18 cellular contexts compared by ENCODE assay signal in genomic region chr10:15483215-15483970, GRCh38.
DNase-seq lines count a peak whose midpoint lies in the region; TF ChIP-seq lines count a peak whose summit lies in the region.
"Had no signal": no experiment of that assay in that cellular context is flagged by ENCODE, and none has a peak within 500 bp of the region (broad histone marks: within the 10 kb centered on the region; RNA-seq: fewer than 3 reads in every experiment).

No MANE protein-coding gene starts in this region.

- H3K9ac ChIP-seq in SK-N-SH, result no peak overlapping the region
- no peak overlapping the region for H3K9ac ChIP-seq in mesenchymal stem cell (ENCODE audit: low read length)
- H3K9ac ChIP-seq: KMS-11 had no signal

- no peak overlapping the region for H2BK15ac ChIP-seq in mesenchymal stem cell (ENCODE audit: low read depth, poor library complexity, severe bottlenecking)

- no peaks in the 10 kb centered on the region for H3K79me1 ChIP-seq in mesenchymal stem cell (replicated peaks; ENCODE audit: low read length, poor library complexity, severe bottlenecking)

- H3K27me3 ChIP-seq in BE2C (no peaks in the 10 kb centered on the region), SK-N-SH (ENCODE audit: insufficient read depth) (no peaks in the 10 kb centered on the region; the same call in 1 of the 2 replicates), mesenchymal stem cell (ENCODE audit: control insufficient read depth in 1 of 2, insufficient read depth in 1 of 2, low read length in 2 of 2) (peaks cover 3 to 9% of the 10 kb centered on the region in 2 experiments), spleen (replicated peaks in 1 of 7) (peaks cover 0 to 6% (median 0%) of the 10 kb centered on the region in 7 donors), sigmoid colon (peaks cover 0 to 3% (median 0%) of the 10 kb centered on the region in 3 donors), brain microvascular endothelial cell (replicated peaks) (no peaks in the 10 kb centered on the region)

- intact Hi-C loops in spleen (cut with DNase I; ENCODE audit: low total_unique reads), result no loop called here
- intact Hi-C loops in sigmoid colon (cut with DNase I), result no loop called here

- no peak overlapping the region for H2BK5ac ChIP-seq in mesenchymal stem cell (ENCODE audit: low read depth, low read length, poor library complexity, severe bottlenecking)

- TF ChIP-seq EP300 in SK-N-SH (IDR thresholded peaks at IDR 0.05; ENCODE audit: borderline replicate concordance in 1 of 2, low read depth in 1 of 2, low read length in 1 of 2), result peak in 1 of 2 experiments; percentile 88; a peak in 2 of 4 replicates
- no peak for TF ChIP-seq EP300 in sigmoid colon (IDR thresholded peaks at IDR 0.05)

- H3K27ac ChIP-seq in SK-N-SH (ENCODE audit: low read depth in 2 of 2, low read length in 1 of 2) (no peak overlapping the region), mesenchymal stem cell (ENCODE audit: low read length, poor library complexity, severe bottlenecking) (no peak overlapping the region), spleen (peak overlapping the region in 5 of 8 donors; percentile 1 to 38 (median 28)), sigmoid colon (no peak overlapping the region), brain microvascular endothelial cell (no peak overlapping the region)
- H3K27ac ChIP-seq: KMS-11 had no signal

- POLR2A ChIA-PET in SK-N-SH (lab: Yijun Ruan, JAX), result no interaction called here

- no peak overlapping the region for H3K4ac ChIP-seq in mesenchymal stem cell (ENCODE audit: low read depth in 1 of 2, low read length in 2 of 2)

- TF ChIP-seq RAD21 in SK-N-SH (IDR thresholded peaks at IDR 0.05; ENCODE audit: low read length), result no peak

- CTCF ChIA-PET in SK-N-SH (lab: Yijun Ruan, JAX), result interaction anchor here (1.6 kb wide), 1 partner anchor 45 kb away, joined by 7 read pairs; no protein-coding TSS in a partner anchor

- no peak overlapping the region for H2AK5ac ChIP-seq in mesenchymal stem cell (ENCODE audit: low read length, severe bottlenecking)

- in situ Hi-C loops in brain microvascular endothelial cell (cut with HindIII; ENCODE audit: low pct_ligation_motif_present, low sequenced_read_pairs), result no loop called here

- H4K20me1 ChIP-seq in SK-N-SH (ENCODE audit: insufficient read depth), result no peaks in the 10 kb centered on the region

- H3F3A ChIP-seq in SK-N-SH (replicated peaks; ENCODE audit: insufficient read depth), result no peaks in the 10 kb centered on the region

- no peak overlapping the region for H2BK12ac ChIP-seq in mesenchymal stem cell (ENCODE audit: low read length in 2 of 2)

- peak overlapping the region in 1 of 2 experiments; percentile 57 for H3K18ac ChIP-seq in mesenchymal stem cell (ENCODE audit: low read depth in 1 of 2, low read length in 2 of 2)

- no peaks in the 10 kb centered on the region for H3K9me2 ChIP-seq in SK-N-SH

- H3K14ac ChIP-seq in mesenchymal stem cell (ENCODE audit: low read length in 2 of 2), result peak overlapping the region in 1 of 2 experiments; percentile 86

- no peak for TF ChIP-seq CTCF in BE2C (IDR thresholded peaks at IDR 0.05; ENCODE audit: low read depth, low read length)
- TF ChIP-seq CTCF in SK-N-SH (IDR thresholded peaks at IDR 0.05), result no peak
- TF ChIP-seq CTCF in spleen (IDR thresholded peaks at IDR 0.05 in 8 of 11, conservative IDR thresholded peaks at IDR 0.05 in 3 of 11), result no peak
- TF ChIP-seq CTCF in sigmoid colon (IDR thresholded peaks at IDR 0.05), result no peak
- TF ChIP-seq CTCF in brain microvascular endothelial cell (IDR thresholded peaks at IDR 0.05; ENCODE audit: low read depth, low read length, missing control alignments), result no peak

- TF ChIP-seq POLR2A in spleen (IDR thresholded peaks at IDR 0.05) (no peak), sigmoid colon (IDR thresholded peaks at IDR 0.05) (no peak)

- H4K8ac ChIP-seq in mesenchymal stem cell (ENCODE audit: low read length), result no peak overlapping the region

- H3K4me3 ChIP-seq in BE2C (ENCODE audit: low read depth, low read length), result no peak overlapping the region; the same call in 1 of the 2 replicates
- no peak overlapping the region for H3K4me3 ChIP-seq in SK-N-SH (ENCODE audit: low read depth in 2 of 2, low read length in 1 of 2)
- H3K4me3 ChIP-seq in mesenchymal stem cell (ENCODE audit: insufficient read depth in 1 of 2, low read depth in 1 of 2, low read length in 2 of 2), result no peak overlapping the region
- no peak overlapping the region for H3K4me3 ChIP-seq in spleen
- H3K4me3 ChIP-seq in sigmoid colon, result no peak overlapping the region
- H3K4me3 ChIP-seq in brain microvascular endothelial cell (ENCODE audit: low read depth, low read length), result no peak overlapping the region

- H2AFZ ChIP-seq in SK-N-SH (ENCODE audit: low read depth) (no peak overlapping the region), mesenchymal stem cell (ENCODE audit: low read depth, low read length) (no peak overlapping the region)

- no peak overlapping the region for H3K23ac ChIP-seq in mesenchymal stem cell (ENCODE audit: low read length in 2 of 2)

- no peaks in the 10 kb centered on the region for H3K79me2 ChIP-seq in SK-N-SH (ENCODE audit: insufficient read depth)

- H3K9me3 ChIP-seq in BE2C, result no peaks in the 10 kb centered on the region
- H3K9me3 ChIP-seq in SK-N-SH, result no peaks in the 10 kb centered on the region
- no peaks in the 10 kb centered on the region for H3K9me3 ChIP-seq in mesenchymal stem cell (ENCODE audit: control insufficient read depth, low read length)
- H3K9me3 ChIP-seq in spleen, result no peaks in the 10 kb centered on the region
- no peaks in the 10 kb centered on the region for H3K9me3 ChIP-seq in sigmoid colon

- no peaks in the 10 kb centered on the region for H3K36me3 ChIP-seq in BE2C
- H3K36me3 ChIP-seq in SK-N-SH (replicated peaks in 1 of 2; ENCODE audit: control insufficient read depth in 1 of 2, insufficient read depth in 2 of 2, low read length in 1 of 2), result no peaks in the 10 kb centered on the region
- no peaks in the 10 kb centered on the region for H3K36me3 ChIP-seq in mesenchymal stem cell (ENCODE audit: control insufficient read depth in 1 of 2, insufficient read depth in 2 of 2, low read depth in 1 of 2, low read length in 2 of 2)
- H3K36me3 ChIP-seq in spleen, result no peaks in the 10 kb centered on the region
- no peaks in the 10 kb centered on the region for H3K36me3 ChIP-seq in sigmoid colon
- H3K36me3 ChIP-seq in brain microvascular endothelial cell (replicated peaks), result no peaks in the 10 kb centered on the region

- peak; percentile 67 for DNase-seq in BE2C
- DNase-seq in SK-N-SH, result peak; percentile 74
- peak; percentile 62 for DNase-seq in mesenchymal stem cell
- DNase-seq in spleen, result no peak
- DNase-seq in sigmoid colon, result no peak
- no peak for DNase-seq in NCI-H1092 (lab: John Stamatoyannopoulos, UW)
- no peak for DNase-seq in NCI-H1048 (lab: John Stamatoyannopoulos, UW)
- no peak for DNase-seq in brain microvascular endothelial cell
- DNase-seq: C1 segment of cervical spinal cord; HFFc6; NCI-H1105 treated with DMSO at 0.1 percent for 48 hours; NCI-H1694 treated with DMSO at 0.1 percent for 48 hours; NCI-H226; NCI-H526 treated with DMSO at 0.1 percent for 48 hours; NK-92 treated with Interleukin-12 subunit alpha and Interleukin-12 subunit beta, amount 100 ng/mL, for 24 hours; RPMI8226; SIG-M5 had no signal

- WGBS in SK-N-SH (ENCODE audit: low lambda C conversion rate), result 12% methylated on average over 14 of the region's 14 CpGs
- WGBS in mesenchymal stem cell, result 57% methylated on average over 8 of the region's 14 CpGs
- 75 to 84% (median 81%) methylated on average over 14 of the region's 14 CpGs for WGBS in spleen, 5 donors
- 74 to 85% methylated on average over 14 of the region's 14 CpGs for WGBS in sigmoid colon, 2 donors

- no peak overlapping the region for H4K91ac ChIP-seq in mesenchymal stem cell (ENCODE audit: low read length)

- peaks cover 9% of the 10 kb centered on the region for H3K4me1 ChIP-seq in BE2C
- H3K4me1 ChIP-seq in SK-N-SH (ENCODE audit: control insufficient read depth in 1 of 2, insufficient read depth in 2 of 2, low read depth in 1 of 2, low read length in 1 of 2), result peaks cover 0 to 8% of the 10 kb centered on the region in 2 experiments; a peak in 1 of 4 replicates
- no peaks in the 10 kb centered on the region for H3K4me1 ChIP-seq in mesenchymal stem cell (ENCODE audit: control insufficient read depth, insufficient read depth, low read depth, low read length)
- H3K4me1 ChIP-seq in spleen, result peaks cover 0 to 9% (median 0%) of the 10 kb centered on the region in 6 donors
- no peaks in the 10 kb centered on the region for H3K4me1 ChIP-seq in sigmoid colon

- H3K4me2 ChIP-seq in SK-N-SH (no peak overlapping the region), mesenchymal stem cell (ENCODE audit: low read length, poor library complexity, severe bottlenecking) (no peak overlapping the region)
- H3K4me2 ChIP-seq: KMS-11 had no signal

- no peak overlapping the region for H2BK120ac ChIP-seq in mesenchymal stem cell (ENCODE audit: low read depth, low read length)

TF ChIP-seq in SK-N-SH, 30 proteins besides CTCF, POLR2A, EP300 and RAD21 (continues in another document):
- no peak for TF ChIP-seq FOXJ3 (CRISPR knock-in tag; IDR thresholded peaks at IDR 0.05)
- no peak for TF ChIP-seq GABPA (IDR thresholded peaks at IDR 0.05; ENCODE audit: low read depth)
- peak; percentile 37 for TF ChIP-seq TCF12 (IDR thresholded peaks at IDR 0.05)
- TF ChIP-seq, protein P1, sequence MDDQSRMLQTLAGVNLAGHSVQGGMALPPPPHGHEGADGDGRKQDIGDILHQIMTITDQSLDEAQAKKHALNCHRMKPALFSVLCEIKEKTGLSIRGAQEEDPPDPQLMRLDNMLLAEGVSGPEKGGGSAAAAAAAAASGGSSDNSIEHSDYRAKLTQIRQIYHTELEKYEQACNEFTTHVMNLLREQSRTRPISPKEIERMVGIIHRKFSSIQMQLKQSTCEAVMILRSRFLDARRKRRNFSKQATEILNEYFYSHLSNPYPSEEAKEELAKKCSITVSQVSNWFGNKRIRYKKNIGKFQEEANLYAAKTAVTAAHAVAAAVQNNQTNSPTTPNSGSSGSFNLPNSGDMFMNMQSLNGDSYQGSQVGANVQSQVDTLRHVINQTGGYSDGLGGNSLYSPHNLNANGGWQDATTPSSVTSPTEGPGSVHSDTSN (IDR thresholded peaks at IDR 0.05), result 0 out of 2 replicates have a peak, but pooled peaks have one; percentile 8
- TF ChIP-seq NFIC (IDR thresholded peaks at IDR 0.05; ENCODE audit: borderline replicate concordance), result no peak
- no peak for TF ChIP-seq FOSL2 (IDR thresholded peaks at IDR 0.05; ENCODE audit: borderline replicate concordance, low read depth)
- no peak for TF ChIP-seq TAF1 (IDR thresholded peaks at IDR 0.05; ENCODE audit: borderline replicate concordance, low read depth, low read length)

Comparison
In these comparisons a context has a peak if more than half of its experiments do, and no peak if none do; other contexts are left out.
1. DNase-seq: peak in BE2C (single experiment), SK-N-SH (single experiment) and mesenchymal stem cell (single experiment); none in spleen (single experiment), sigmoid colon (single experiment), NCI-H1092 (single experiment), NCI-H1048 (single experiment) and brain microvascular endothelial cell (single experiment).
2. H3K27ac ChIP-seq: peak in spleen (5 of 8); none in SK-N-SH (0 of 2), mesenchymal stem cell (single experiment), sigmoid colon (0 of 4) and brain microvascular endothelial cell (single experiment).